Comparison of ENCODE assay signal across 14 cellular contexts in genomic region chr10:88083597-88083989, GRCh38.
DNase-seq lines count a peak whose midpoint lies in the region; ATAC-seq and TF ChIP-seq lines count a peak whose summit lies in the region.
"Had no signal": no experiment of that assay in that cellular context is flagged by ENCODE, and none has a peak within 500 bp of the region (broad histone marks: within the 10 kb centered on the region; RNA-seq: fewer than 3 reads in every experiment).

No MANE protein-coding gene starts in this region.

- H3K4me2 ChIP-seq in Karpas-422 (ENCODE audit: low read depth, low read length, poor library complexity, severe bottlenecking), result peak overlapping the region; percentile 78
- H3K4me2 ChIP-seq in SU-DHL-6 (ENCODE audit: low read depth, low read length, poor library complexity, severe bottlenecking), result peak overlapping the region; percentile 55

- no peaks in the 10 kb centered on the region for H3K9me2 ChIP-seq in Karpas-422 (replicated peaks; ENCODE audit: insufficient read depth, low read length)
- no peaks in the 10 kb centered on the region for H3K9me2 ChIP-seq in SU-DHL-6 (replicated peaks; ENCODE audit: insufficient read depth, low read length)

- H3K9ac ChIP-seq in Karpas-422 (ENCODE audit: low read length), result peak overlapping the region; percentile 71
- H3K9ac ChIP-seq in SU-DHL-6 (ENCODE audit: low read length), result no peak overlapping the region

- ATAC-seq in aorta (ENCODE audit: low FRiP score) (no peak), HG03439 (IDR thresholded peaks at IDR 0.05; ENCODE audit: unreplicated experiment) (no peak)
- ATAC-seq: K562 had no signal

- H3K4me1 ChIP-seq in Karpas-422 (ENCODE audit: low read length), result peaks cover 74% of the 10 kb centered on the region
- H3K4me1 ChIP-seq in aorta (ENCODE audit: control insufficient read depth in 1 of 2, insufficient read depth in 2 of 2, low read length in 2 of 2), result peaks cover 5 to 9% of the 10 kb centered on the region in 2 donors
- no peaks in the 10 kb centered on the region for H3K4me1 ChIP-seq in A673 (ENCODE audit: insufficient read depth, low read length, poor library complexity, severe bottlenecking)

- intact Hi-C loops in aorta (cut with DNase I), result loop anchor here in 1 of 2 donors (10.0 kb wide), 1 partner anchor 301 kb away; no protein-coding TSS in a partner anchor
- intact Hi-C loops in A673 (cut with micrococcal nuclease; ENCODE audit: unreplicated experiment), result no loop called here

- H4K20me1 ChIP-seq in Karpas-422 (ENCODE audit: insufficient read depth, low read depth, low read length) (no peaks in the 10 kb centered on the region), SU-DHL-6 (ENCODE audit: low read depth, low read length) (no peaks in the 10 kb centered on the region)

- H3K27ac ChIP-seq in HL-60 (replicated peaks), result peak overlapping the region; percentile 37
- peak overlapping the region; percentile 100 for H3K27ac ChIP-seq in Karpas-422 (ENCODE audit: low read length)
- peak overlapping the region; percentile 81; the same call in 1 of the 2 replicates for H3K27ac ChIP-seq in SU-DHL-6 (ENCODE audit: low read depth, low read length)
- H3K27ac ChIP-seq in aorta (ENCODE audit: low read depth in 1 of 2, low read length in 2 of 2), result no peak overlapping the region
- no peak overlapping the region for H3K27ac ChIP-seq in A673 (ENCODE audit: low read depth, low read length, poor library complexity, severe bottlenecking)
- H3K27ac ChIP-seq: C4-2B had no signal

- DNase-seq in HL-60 (ENCODE audit: low read depth in 1 of 2, low spot score in 1 of 2), result no peak
- DNase-seq in Karpas-422, result no peak
- no peak for DNase-seq in aorta
- no peak for DNase-seq in A673 (ENCODE audit: low spot score)
- DNase-seq in GM10266 (ENCODE audit: extremely low spot score), result no peak
- DNase-seq: Caco-2; CD4-positive, alpha-beta T cell; GDM1; H9; IMR-90 had no signal

- H3K36me3 ChIP-seq in Karpas-422 (ENCODE audit: insufficient read depth, low read length), result no peaks in the 10 kb centered on the region
- no peaks in the 10 kb centered on the region for H3K36me3 ChIP-seq in SU-DHL-6 (ENCODE audit: low read length)
- no peaks in the 10 kb centered on the region for H3K36me3 ChIP-seq in aorta (ENCODE audit: control insufficient read depth in 1 of 2, insufficient read depth in 2 of 2, low read length in 1 of 2)
- no peaks in the 10 kb centered on the region for H3K36me3 ChIP-seq in A673 (ENCODE audit: insufficient read depth, low read length, poor library complexity, severe bottlenecking)

- H3K79me2 ChIP-seq in Karpas-422 (ENCODE audit: low read length) (no peaks in the 10 kb centered on the region), SU-DHL-6 (ENCODE audit: insufficient read depth, low read length) (no peaks in the 10 kb centered on the region)

- H3K9me3 ChIP-seq in Karpas-422 (ENCODE audit: low read length), result no peaks in the 10 kb centered on the region
- no peaks in the 10 kb centered on the region for H3K9me3 ChIP-seq in SU-DHL-6 (ENCODE audit: insufficient read depth, low read length)
- no peaks in the 10 kb centered on the region for H3K9me3 ChIP-seq in aorta (ENCODE audit: control insufficient read depth, low read length)
- no peaks in the 10 kb centered on the region for H3K9me3 ChIP-seq in A673 (ENCODE audit: low read depth, low read length, poor library complexity, severe bottlenecking)
- H3K9me3 ChIP-seq: Caco-2 had no signal

- WGBS in aorta, 2 donors, result 93% methylated on average over 7 of the region's 7 CpGs

- CTCF ChIA-PET in A673 (lab: Charles Lee), result no interaction called here

- H3K27me3 ChIP-seq in HL-60 (ENCODE audit: insufficient read depth, poor library complexity, severe bottlenecking) (no peaks in the 10 kb centered on the region), Karpas-422 (ENCODE audit: low read length) (no peaks in the 10 kb centered on the region), SU-DHL-6 (ENCODE audit: low read length) (no peaks in the 10 kb centered on the region), aorta (ENCODE audit: control insufficient read depth in 1 of 2, insufficient read depth in 2 of 2, low read length in 1 of 2) (no peaks in the 10 kb centered on the region), A673 (replicated peaks; ENCODE audit: insufficient read depth, low read depth, low read length, poor library complexity) (no peaks in the 10 kb centered on the region)

- POLR2A ChIA-PET in A673 (lab: Charles Lee; ENCODE audit: low non-redundant PET), result no interaction called here

- H2AFZ ChIP-seq in Karpas-422 (ENCODE audit: low read length), result no peak overlapping the region
- H2AFZ ChIP-seq in SU-DHL-6 (ENCODE audit: low read depth, low read length, severe bottlenecking), result no peak overlapping the region

- TF ChIP-seq CTCF in HL-60 (IDR thresholded peaks at IDR 0.05; ENCODE audit: insufficient read depth, low read length) (no peak), SU-DHL-6 (IDR thresholded peaks at IDR 0.05; ENCODE audit: insufficient read depth, low read length, poor library complexity, severe bottlenecking) (no peak), A673 (conservative IDR thresholded peaks at IDR 0.05; ENCODE audit: low read depth, low read length) (no peak), GM10266 (IDR thresholded peaks at IDR 0.05; ENCODE audit: control insufficient read depth, insufficient read depth, low read depth, missing control alignments) (no peak)

- H3F3A ChIP-seq in SU-DHL-6 (ENCODE audit: insufficient read depth), result peaks cover 12% of the 10 kb centered on the region; the same call in 1 of the 2 replicates

- no peak overlapping the region for H3K4me3 ChIP-seq in HL-60 (replicated peaks; ENCODE audit: insufficient read depth, low read length)
- no peak overlapping the region for H3K4me3 ChIP-seq in Karpas-422 (ENCODE audit: low read length)
- no peak overlapping the region for H3K4me3 ChIP-seq in SU-DHL-6 (ENCODE audit: insufficient read depth, low read length, poor library complexity, severe bottlenecking)
- H3K4me3 ChIP-seq in aorta (ENCODE audit: low read length in 2 of 2), result no peak overlapping the region
- H3K4me3 ChIP-seq in A673 (ENCODE audit: low read depth, low read length, poor library complexity, severe bottlenecking), result no peak overlapping the region
- H3K4me3 ChIP-seq: K562 had no signal

- BruUV-seq in A673 (replicated peaks; lab: Mats Ljungman, UMichigan), result no TSS peak

Comparison
In these comparisons a context has a peak if more than half of its experiments do, and no peak if none do; other contexts are left out.
1. H3K27ac ChIP-seq: peak in HL-60 (single experiment), Karpas-422 (single experiment) and SU-DHL-6 (single experiment); none in aorta (0 of 2) and A673 (single experiment).